ENCODE assay signal across 33 cellular contexts in genomic region chr3:8558645-8559044, GRCh38. TPM values are rescaled to one million over a fixed set of nuclear protein-coding genes. Genes with fewer than 3 reads are reported as not detected.
"Had no signal": no experiment of that assay in that cellular context is flagged by ENCODE, and none has a peak within 500 bp of the region (broad histone marks: within the 10 kb centered on the region; RNA-seq: fewer than 3 reads in every experiment).

No MANE protein-coding gene starts in this region.

- H2AFZ ChIP-seq: neural progenitor cell had no signal

- H3K9me3 Mint-ChIP-seq: activated CD4-positive, alpha-beta memory T cell treated with anti-CD3 and anti-CD28 coated beads for 36 hours; activated CD4-positive, alpha-beta T cell treated with anti-CD3 and anti-CD28 coated beads, Interleukin-2, amount 10 ng/mL, durations not matched to agents 24 days and 14 days; activated naive CD4-positive, alpha-beta T cell treated with anti-CD3 and anti-CD28 coated beads for 36 hours; activated naive CD8-positive, alpha-beta T cell treated with anti-CD3 and anti-CD28 coated beads for 36 hours; activated T-helper 1 cell treated with anti-CD3 and anti-CD28 coated beads, Interleukin-12 subunit alpha, Interleukin-12 subunit beta, Interleukin-2, Interleukin-4 antibody, amounts not matched to agents 30 ng/mL and 10 ng/mL and 1 ng/mL, durations not matched to agents 14 hours and 24 hours and 36 hours; naive thymus-derived CD8-positive, alpha-beta T cell; stimulated activated naive B cell treated with anti-CD40 and anti-IgM and Interleukin-4, amounts not matched to agents 10 μg/mL and 1 μg/mL and 100 μg/mL, for 72 hours; T-helper 1 cell treated with Interleukin-12 subunit alpha and Interleukin-12 subunit beta and Interleukin-4 antibody, amounts not matched to agents 30 μg/mL and 1 μg/mL, for 36 hours had no signal

- H3K36me3 Mint-ChIP-seq: activated CD4-positive, alpha-beta memory T cell treated with anti-CD3 and anti-CD28 coated beads for 36 hours; activated naive CD8-positive, alpha-beta T cell treated with anti-CD3 and anti-CD28 coated beads for 36 hours; naive thymus-derived CD8-positive, alpha-beta T cell; stimulated activated naive B cell treated with anti-CD40 and anti-IgM and Interleukin-4, amounts not matched to agents 10 μg/mL and 1 μg/mL and 100 μg/mL, for 72 hours had no signal

- H3K27me3 ChIP-seq: adrenal gland, esophagus squamous epithelium, neural progenitor cell, right lobe of liver, stomach, suprapubic skin, transverse colon had no signal

- H3K9me3 ChIP-seq: adrenal gland, esophagus squamous epithelium, right lobe of liver, stomach, suprapubic skin, transverse colon had no signal

- H3K4me2 ChIP-seq: neural progenitor cell had no signal

- H3K9ac ChIP-seq: neural progenitor cell had no signal

- H3K27me3 Mint-ChIP-seq: activated CD4-positive, alpha-beta memory T cell treated with anti-CD3 and anti-CD28 coated beads for 36 hours; activated CD4-positive, alpha-beta T cell treated with anti-CD3 and anti-CD28 coated beads, Interleukin-2, amount 10 ng/mL, durations not matched to agents 24 days and 14 days had no signal

- H3K4me3 Mint-ChIP-seq: activated CD4-positive, alpha-beta memory T cell treated with anti-CD3 and anti-CD28 coated beads for 36 hours; activated CD4-positive, alpha-beta T cell treated with anti-CD3 and anti-CD28 coated beads, Interleukin-2, amount 10 ng/mL, durations not matched to agents 24 days and 14 days; activated naive CD4-positive, alpha-beta T cell treated with anti-CD3 and anti-CD28 coated beads for 36 hours; activated naive CD8-positive, alpha-beta T cell treated with anti-CD3 and anti-CD28 coated beads for 36 hours; activated T-helper 1 cell treated with anti-CD3 and anti-CD28 coated beads, Interleukin-12 subunit alpha, Interleukin-12 subunit beta, Interleukin-2, Interleukin-4 antibody, amounts not matched to agents 30 ng/mL and 10 ng/mL and 1 ng/mL, durations not matched to agents 14 hours and 24 hours and 36 hours; naive thymus-derived CD8-positive, alpha-beta T cell; neural progenitor cell; stimulated activated naive B cell treated with anti-CD40 and anti-IgM and Interleukin-4, amounts not matched to agents 10 μg/mL and 1 μg/mL and 100 μg/mL, for 72 hours; T-helper 1 cell treated with Interleukin-12 subunit alpha and Interleukin-12 subunit beta and Interleukin-4 antibody, amounts not matched to agents 30 μg/mL and 1 μg/mL, for 36 hours had no signal

- H3K27ac ChIP-seq: epithelial cell of prostate, neural progenitor cell, right lobe of liver, suprapubic skin, transverse colon, WERI-Rb-1 had no signal

- H3K4me3 ChIP-seq: adrenal gland, esophagus squamous epithelium, neural progenitor cell, right lobe of liver, stomach, suprapubic skin, transverse colon had no signal

- H3K27ac Mint-ChIP-seq: activated CD4-positive, alpha-beta memory T cell treated with anti-CD3 and anti-CD28 coated beads for 36 hours; activated CD4-positive, alpha-beta T cell treated with anti-CD3 and anti-CD28 coated beads, Interleukin-2, amount 10 ng/mL, durations not matched to agents 24 days and 14 days; activated naive CD4-positive, alpha-beta T cell treated with anti-CD3 and anti-CD28 coated beads for 36 hours; activated naive CD8-positive, alpha-beta T cell treated with anti-CD3 and anti-CD28 coated beads for 36 hours; activated T-helper 1 cell treated with anti-CD3 and anti-CD28 coated beads, Interleukin-12 subunit alpha, Interleukin-12 subunit beta, Interleukin-2, Interleukin-4 antibody, amounts not matched to agents 30 ng/mL and 10 ng/mL and 1 ng/mL, durations not matched to agents 14 hours and 24 hours and 36 hours; naive thymus-derived CD8-positive, alpha-beta T cell; neural progenitor cell; stimulated activated naive B cell treated with anti-CD40 and anti-IgM and Interleukin-4, amounts not matched to agents 10 μg/mL and 1 μg/mL and 100 μg/mL, for 72 hours; T-helper 1 cell treated with Interleukin-12 subunit alpha and Interleukin-12 subunit beta and Interleukin-4 antibody, amounts not matched to agents 30 μg/mL and 1 μg/mL, for 36 hours had no signal

- H3K36me3 ChIP-seq: adrenal gland, neural progenitor cell, right lobe of liver, transverse colon had no signal

- H3K4me1 ChIP-seq: transverse colon had no signal

- ATAC-seq: left colon; naive thymus-derived CD8-positive, alpha-beta T cell; right lobe of liver; stimulated activated naive B cell treated with anti-CD40 and anti-IgM and Interleukin-4, amounts not matched to agents 10 μg/mL and 1 μg/mL and 100 μg/mL, for 72 hours had no signal

- DNase-seq: activated CD4-positive, alpha-beta memory T cell treated with anti-CD3 and anti-CD28 coated beads for 36 hours; activated CD4-positive, alpha-beta T cell treated with anti-CD3 and anti-CD28 coated beads, Interleukin-2, amount 10 ng/mL, durations not matched to agents 24 days and 14 days; activated CD4-positive, CD25-positive, alpha-beta regulatory T cell treated with anti-CD3 and anti-CD28 coated beads, Interleukin-2, amount 50 U/mL, for 72 hours; activated CD8-positive, alpha-beta memory T cell treated with anti-CD3 and anti-CD28 coated beads, Interleukin-2, amount 50 U/mL, for 4 hours; activated effector memory CD4-positive, alpha-beta T cell treated with anti-CD3 and anti-CD28 coated beads, Interleukin-2, amount 50 U/mL, for 16 hours; activated naive CD4-positive, alpha-beta T cell treated with anti-CD3 and anti-CD28 coated beads for 36 hours; activated naive CD8-positive, alpha-beta T cell treated with anti-CD3 and anti-CD28 coated beads for 36 hours; activated T-cell treated with anti-CD3 and anti-CD28 coated beads, Interleukin-2, amount 50 U/mL, for 1 hour; adrenal gland; central memory CD4-positive, alpha-beta T cell; dermis blood vessel endothelial cell; effector CD4-positive, alpha-beta T cell; esophagus squamous epithelium; foreskin melanocyte; hippocampal formation; left colon; midbrain; naive thymus-derived CD8-positive, alpha-beta T cell; occipital lobe; right lobe of liver; stimulated activated CD4-positive, alpha-beta T cell treated with anti-CD3 and anti-CD28 coated beads, Interleukin-15, amount 100 ng/mL, for 24 hours; stimulated activated CD4-positive, alpha-beta T cell treated with anti-CD3 and anti-CD28 coated beads, Interleukin-2, amount 100 ng/mL, for 24 hours; stimulated activated naive B cell treated with anti-CD40 and anti-IgM and Interleukin-4, amounts not matched to agents 10 μg/mL and 1 μg/mL and 100 μg/mL, for 72 hours; stomach; SW 1271; T-helper 9 cell; transverse colon; WERI-Rb-1 had no signal

- H3K4me1 Mint-ChIP-seq: activated CD4-positive, alpha-beta T cell treated with anti-CD3 and anti-CD28 coated beads, Interleukin-2, amount 10 ng/mL, durations not matched to agents 24 days and 14 days; activated naive CD8-positive, alpha-beta T cell treated with anti-CD3 and anti-CD28 coated beads for 36 hours; naive thymus-derived CD8-positive, alpha-beta T cell; stimulated activated naive B cell treated with anti-CD40 and anti-IgM and Interleukin-4, amounts not matched to agents 10 μg/mL and 1 μg/mL and 100 μg/mL, for 72 hours had no signal

RNA-seq across cellular contexts. Expression of gene LMCD1, which starts 57.0 kb away (rescaled TPM):
- total RNA-seq: naive thymus-derived CD8-positive, alpha-beta T cell had no signal
